In genomic region chr21:29024474-29025327, GRCh38 we compare ENCODE assay signal across 8 cellular contexts.
DNase-seq lines count a peak whose midpoint lies in the region; ATAC-seq and TF ChIP-seq lines count a peak whose summit lies in the region.

USP16 (plus strand) TSS chr21:29024668; CDS start chr21:29027914, 3,246 bp downstream.

- H3K9me3 ChIP-seq in ES-I3 (ENCODE audit: control insufficient read depth, insufficient read depth, low read length) (no peaks in the 10 kb centered on the region), HAP-1 (no peaks in the 10 kb centered on the region), MM.1S (replicated peaks; ENCODE audit: insufficient read depth, low read length) (no peaks in the 10 kb centered on the region)

- H3K36me3 ChIP-seq in ES-I3 (ENCODE audit: insufficient read depth, low read length) (no peaks in the 10 kb centered on the region), HAP-1 (replicated peaks) (peaks cover 7% of the 10 kb centered on the region), MM.1S (replicated peaks; ENCODE audit: insufficient read depth, low read length) (no peaks in the 10 kb centered on the region; the same call in 1 of the 2 replicates)

- H3K9me3 Mint-ChIP-seq in nephron progenitor cell = peaks cover 8% of the 10 kb centered on the region
- H3K9me3 Mint-ChIP-seq in stimulated activated naive CD8-positive, alpha-beta T cell treated with anti-CD3 and anti-CD28 coated beads, Interleukin-15, amount 100 ng/mL, for 72 hours = no peaks in the 10 kb centered on the region

- peak within 1 kb of the TSS; percentile 88 for H3K4me2 ChIP-seq in MM.1S (ENCODE audit: low read depth, low read length)

- H3K4me1 ChIP-seq in ES-I3 (ENCODE audit: insufficient read depth, low read length) (no peaks in the 10 kb centered on the region), HAP-1 (peaks cover 16% of the 10 kb centered on the region), MM.1S (ENCODE audit: low read length) (peaks cover 6% of the 10 kb centered on the region; the same call in 1 of the 2 replicates)

- no peaks in the 10 kb centered on the region for H3F3A ChIP-seq in MM.1S (ENCODE audit: insufficient read depth, low read length)

- TF ChIP-seq CTCF in MM.1S (IDR thresholded peaks at IDR 0.05; ENCODE audit: low read length) = no peak
- TF ChIP-seq CTCF in nephron progenitor cell (IDR thresholded peaks at IDR 0.05) = no peak

- no peaks in the 10 kb centered on the region for H3K9me2 ChIP-seq in MM.1S (replicated peaks; ENCODE audit: insufficient read depth, low read length)

- DNase-seq in HAP-1 (ENCODE audit: low spot score in 2 of 2) = peak; percentile 88 to 95
- peak; percentile 96 for DNase-seq in MM.1S
- DNase-seq in SIG-M5 (lab: John Stamatoyannopoulos, UW) = peak; percentile 88
- DNase-seq in activated gamma-delta T cell (lab: John Stamatoyannopoulos, UW) = peak; percentile 88
- peak; percentile 96 for DNase-seq in fibroblast of the conjunctiva (ENCODE audit: low read depth)
- peak; percentile 95 for DNase-seq in nephron progenitor cell
- DNase-seq in stimulated activated naive CD8-positive, alpha-beta T cell treated with anti-CD3 and anti-CD28 coated beads, Interleukin-15, amount 100 ng/mL, for 72 hours = peak; percentile 96

- in situ Hi-C loops in HAP-1 (cut with MboI; ENCODE audit: low sequenced_read_pairs) = no loop called here

- no peaks in the 10 kb centered on the region; the same call in 1 of the 2 replicates for H4K20me1 ChIP-seq in MM.1S (ENCODE audit: insufficient read depth, low read length)

- H3K4me1 Mint-ChIP-seq in nephron progenitor cell = peaks cover 25% of the 10 kb centered on the region
- peaks cover 53% of the 10 kb centered on the region for H3K4me1 Mint-ChIP-seq in stimulated activated naive CD8-positive, alpha-beta T cell treated with anti-CD3 and anti-CD28 coated beads, Interleukin-15, amount 100 ng/mL, for 72 hours

- H3K27me3 ChIP-seq in HAP-1 (ENCODE audit: low read depth) = no peaks in the 10 kb centered on the region
- no peaks in the 10 kb centered on the region for H3K27me3 ChIP-seq in MM.1S (replicated peaks; ENCODE audit: insufficient read depth, low read length)

- peak within 1 kb of the TSS; percentile 90 for H3K27ac ChIP-seq in MM.1S (ENCODE audit: low read length)

- peaks cover 8% of the 10 kb centered on the region for H3K27me3 Mint-ChIP-seq in nephron progenitor cell (ENCODE audit: low read depth, poor library complexity)
- no peaks in the 10 kb centered on the region for H3K27me3 Mint-ChIP-seq in stimulated activated naive CD8-positive, alpha-beta T cell treated with anti-CD3 and anti-CD28 coated beads, Interleukin-15, amount 100 ng/mL, for 72 hours

- H3K4me3 ChIP-seq in HAP-1 (peak within 1 kb of the TSS; percentile 97), MM.1S (ENCODE audit: low read length) (peak within 1 kb of the TSS; percentile 89)

- H3K4me3 Mint-ChIP-seq in nephron progenitor cell = peak within 1 kb of the TSS; percentile 95
- peak within 1 kb of the TSS; percentile 98 to 99 for H3K4me3 Mint-ChIP-seq in stimulated activated naive CD8-positive, alpha-beta T cell treated with anti-CD3 and anti-CD28 coated beads, Interleukin-15, amount 100 ng/mL, for 72 hours

- H3K27ac Mint-ChIP-seq in nephron progenitor cell = peak within 1 kb of the TSS; percentile 100
- H3K27ac Mint-ChIP-seq in stimulated activated naive CD8-positive, alpha-beta T cell treated with anti-CD3 and anti-CD28 coated beads, Interleukin-15, amount 100 ng/mL, for 72 hours = peak within 1 kb of the TSS; percentile 97 to 100

- H2AFZ ChIP-seq in MM.1S (ENCODE audit: low read length) = peak within 1 kb of the TSS; percentile 95

- H3K36me3 Mint-ChIP-seq in nephron progenitor cell (ENCODE audit: low read depth) = peaks cover 13% of the 10 kb centered on the region

- peaks cover 48% of the 10 kb centered on the region for H3K79me2 ChIP-seq in MM.1S (ENCODE audit: low read length)

- ATAC-seq in stimulated activated naive CD8-positive, alpha-beta T cell treated with anti-CD3 and anti-CD28 coated beads, Interleukin-15, amount 100 ng/mL, for 72 hours = peak; percentile 96

- H3K9ac ChIP-seq in ES-I3 (ENCODE audit: low read depth, low read length) (peak within 1 kb of the TSS; percentile 90), MM.1S (ENCODE audit: low read length) (peak within 1 kb of the TSS; percentile 95)

Comparison
In these comparisons a context has a peak if more than half of its experiments do, and no peak if none do; other contexts are left out.
1. Peak in every context shown above with its lines: DNase-seq, ATAC-seq, H3K4me3 ChIP-seq and H3K27ac ChIP-seq.